ENCODE assay signal across 24 cellular contexts in genomic region chr17:33451221-33451620, GRCh38.
"Had no signal": no experiment of that assay in that cellular context is flagged by ENCODE, and none has a peak within 500 bp of the region (broad histone marks: within the 10 kb centered on the region; RNA-seq: fewer than 3 reads in every experiment).

No MANE protein-coding gene starts in this region.

- H3K4me3 ChIP-seq: adrenal gland, esophagus muscularis mucosa, gastroesophageal sphincter, heart left ventricle, left ventricle myocardium inferior, ovary, prostate gland, thyroid gland had no signal

- H3K4me1 ChIP-seq: adrenal gland, esophagus muscularis mucosa, gastroesophageal sphincter, heart left ventricle, left ventricle myocardium inferior, prostate gland, thyroid gland had no signal

- H3K36me3 ChIP-seq: adrenal gland, esophagus muscularis mucosa, gastroesophageal sphincter, heart left ventricle, left ventricle myocardium inferior, neutrophil, ovary, prostate gland, thyroid gland had no signal

- H3K36me3 Mint-ChIP-seq: activated naive CD8-positive, alpha-beta T cell had no signal

- H3K4me1 Mint-ChIP-seq: nephron had no signal

- H3K9me3 Mint-ChIP-seq: stimulated activated naive CD8-positive, alpha-beta T cell treated with anti-CD3 and anti-CD28 coated beads, Interleukin-15, Interleukin-2, amounts not matched to agents 100 ng/mL and 50 ng/mL, for 24 hours had no signal

- H3K9me3 ChIP-seq: adrenal gland, neutrophil, ovary, prostate gland, thyroid gland had no signal

- DNase-seq: activated CD4-positive, alpha-beta T cell treated with anti-CD3 and anti-CD28 coated beads for 1 hour; activated CD4-positive, alpha-beta T cell treated with anti-CD3 and anti-CD28 coated beads, Interleukin-2, amount 50 U/mL, for 1 hour; activated naive CD4-positive, alpha-beta T cell; activated T-cell treated with anti-CD3 and anti-CD28 coated beads, Interleukin-2, amount 50 U/mL, for 24 hours; adrenal gland; effector CD4-positive, alpha-beta T cell; heart left ventricle; left ventricle myocardium inferior; mammary epithelial cell; ovary; right cardiac atrium; stimulated activated CD4-positive, alpha-beta T cell treated with anti-CD3 and anti-CD28 coated beads, Interleukin-12 subunit alpha, Interleukin-12 subunit beta, amount 100 ng/mL, for 4 hours; stimulated activated CD4-positive, alpha-beta T cell treated with anti-CD3 and anti-CD28 coated beads, Interleukin-4, amount 100 ng/mL, for 4 hours; substantia nigra; T-helper 1 cell; thyroid gland had no signal

- H3K27me3 ChIP-seq: adrenal gland, ovary, thyroid gland had no signal

- H3K4me3 Mint-ChIP-seq: activated naive CD8-positive, alpha-beta T cell; activated T-cell treated with anti-CD3 and anti-CD28 coated beads, Interleukin-2, amount 50 U/mL, for 24 hours; nephron; stimulated activated naive CD8-positive, alpha-beta T cell treated with anti-CD3 and anti-CD28 coated beads, Interleukin-15, Interleukin-2, amounts not matched to agents 100 ng/mL and 50 ng/mL, for 24 hours had no signal

- H3K27ac ChIP-seq: adrenal gland, esophagus muscularis mucosa, gastroesophageal sphincter, heart left ventricle, left ventricle myocardium inferior, neutrophil, ovary, prostate gland, thyroid gland had no signal

- H3K27ac Mint-ChIP-seq: activated naive CD8-positive, alpha-beta T cell; activated T-cell treated with anti-CD3 and anti-CD28 coated beads, Interleukin-2, amount 50 U/mL, for 24 hours; activated T-helper 2 cell treated with anti-CD3 and anti-CD28 coated beads, Interferon-gamma antibody, Interleukin-2, Interleukin-4, amounts not matched to agents 10 μg/mL and 5 μg/mL and 100 μg/mL, durations not matched to agents 14 hours and 24 hours and 36 hours; nephron; stimulated activated naive CD8-positive, alpha-beta T cell treated with anti-CD3 and anti-CD28 coated beads, Interleukin-15, Interleukin-2, amounts not matched to agents 100 ng/mL and 50 ng/mL, for 24 hours had no signal
